In genomic region chr6:132084811-132085509, GRCh38 we compare ENCODE assay signal across 8 cellular contexts.
DNase-seq lines count a peak whose midpoint lies in the region; ATAC-seq and TF ChIP-seq lines count a peak whose summit lies in the region.

No MANE protein-coding gene starts in this region.

- WGBS in body of pancreas, 2 donors, result 80 to 81% methylated on average over 3 of the region's 3 CpGs
- no CpG with 5 or more reads among the region's 3 CpGs for WGBS in neuronal stem cell (ENCODE audit: extremely low coverage in 2 of 2, insufficient read length in 2 of 2, insufficient replicate concordance in 1 of 2), 2 donors

- H2AFZ ChIP-seq in neuronal stem cell (ENCODE audit: low read length), result peak overlapping the region; percentile 80

- H3K4me1 ChIP-seq in body of pancreas (no peaks in the 10 kb centered on the region), neuronal stem cell (ENCODE audit: control insufficient read depth in 2 of 2, insufficient read depth in 1 of 2, low read depth in 1 of 2, low read length in 2 of 2) (peaks cover 0 to 14% of the 10 kb centered on the region in 2 donors)

- H3K27me3 ChIP-seq in body of pancreas (no peaks in the 10 kb centered on the region), neuronal stem cell (ENCODE audit: control insufficient read depth in 3 of 3, insufficient read depth in 3 of 3, low read depth in 1 of 3, low read length in 3 of 3) (no peaks in the 10 kb centered on the region)

- H3K4me2 ChIP-seq in neuronal stem cell (ENCODE audit: insufficient read depth, low read length, poor library complexity, severe bottlenecking), result no peak overlapping the region

- H3K23ac ChIP-seq in neuronal stem cell (ENCODE audit: low read depth, low read length, poor library complexity), result no peak overlapping the region

- H3K4me3 ChIP-seq in body of pancreas, result no peak overlapping the region
- no peak overlapping the region for H3K4me3 ChIP-seq in neuronal stem cell (ENCODE audit: low read length in 2 of 2)

- no peak overlapping the region for H2AK5ac ChIP-seq in neuronal stem cell (ENCODE audit: low read depth, low read length)

- H3K4ac ChIP-seq in neuronal stem cell (ENCODE audit: low read length), result no peak overlapping the region

- TF ChIP-seq POLR2A in body of pancreas (IDR thresholded peaks at IDR 0.05), result no peak

- H2BK120ac ChIP-seq in neuronal stem cell (ENCODE audit: low read depth, low read length), result no peak overlapping the region

- no peak overlapping the region for H4K8ac ChIP-seq in neuronal stem cell (ENCODE audit: low read depth, low read length)

- no peak overlapping the region for H2BK12ac ChIP-seq in neuronal stem cell (ENCODE audit: low read length)

- ATAC-seq in HG03039 (IDR thresholded peaks at IDR 0.05; ENCODE audit: unreplicated experiment) (peak; percentile 98), body of pancreas (peak; percentile 90)

- no peak overlapping the region for H3K9ac ChIP-seq in neuronal stem cell (ENCODE audit: low read depth, low read length, poor library complexity)

- no peak overlapping the region for H3K18ac ChIP-seq in neuronal stem cell (ENCODE audit: low read length)

- no peak overlapping the region for H2BK15ac ChIP-seq in neuronal stem cell (ENCODE audit: low read length)

- DNase-seq in GM13977 (ENCODE audit: low spot score) (peak; percentile 22), body of pancreas (no peak), neuronal stem cell (ENCODE audit: low spot score) (no peak), cerebellar nuclear complex (lab: John Stamatoyannopoulos, UW) (no peak), DMS79 (lab: John Stamatoyannopoulos, UW) (no peak), NCI-H345 (lab: John Stamatoyannopoulos, UW) (no peak)
- DNase-seq in effector CD8-positive, alpha-beta T cell (lab: John Stamatoyannopoulos, UW), result no peak

- H3K14ac ChIP-seq in neuronal stem cell (ENCODE audit: low read length), result no peak overlapping the region

- H2BK5ac ChIP-seq in neuronal stem cell (ENCODE audit: low read length), result no peak overlapping the region

- intact Hi-C loops in body of pancreas (cut with DNase I), result no loop called here

- H3K9me3 ChIP-seq in body of pancreas (no peaks in the 10 kb centered on the region), neuronal stem cell (replicated peaks in 1 of 2; ENCODE audit: control insufficient read depth in 2 of 2, insufficient read depth in 1 of 2, low read depth in 1 of 2, low read length in 2 of 2) (peaks cover 0 to 8% of the 10 kb centered on the region in 2 donors)

- no peaks in the 10 kb centered on the region for H3K79me1 ChIP-seq in neuronal stem cell (ENCODE audit: low read depth, low read length)

- in situ Hi-C loops in GM13977 (cut with MboI; ENCODE audit: low pct_unique_long_range_greater_than_20kb, low sequenced_read_pairs, unreplicated experiment), result no loop called here

- TF ChIP-seq CTCF in GM13977 (IDR thresholded peaks at IDR 0.05; ENCODE audit: extremely low read depth, insufficient read depth, missing control alignments) (no peak), body of pancreas (IDR thresholded peaks at IDR 0.05) (no peak)

- no peaks in the 10 kb centered on the region for H3K36me3 ChIP-seq in body of pancreas (replicated peaks in 1 of 2; ENCODE audit: insufficient read depth in 1 of 2, low read depth in 2 of 2)
- H3K36me3 ChIP-seq in neuronal stem cell (replicated peaks in 1 of 2; ENCODE audit: control insufficient read depth in 2 of 2, insufficient read depth in 2 of 2, low read length in 2 of 2), result no peaks in the 10 kb centered on the region

- no peak overlapping the region for H4K91ac ChIP-seq in neuronal stem cell (ENCODE audit: low read depth, low read length, poor library complexity)

- H3K27ac ChIP-seq in body of pancreas, result peak overlapping the region in 3 of 4 donors; percentile 55 to 75 (median 61)
- H3K27ac ChIP-seq in neuronal stem cell (replicated peaks; ENCODE audit: low read length), result no peak overlapping the region
